ENCODE assay signal across 1 cellular context in genomic region chr14:24632761-24633160, GRCh38.
TF ChIP-seq lines count a peak whose summit lies in the region.

No MANE protein-coding gene starts in this region.

TF ChIP-seq in HepG2, 621 proteins besides CTCF, POLR2A, EP300 and RAD21:
- TF ChIP-seq NFAT5 (CRISPR knock-in tag; IDR thresholded peaks at IDR 0.05) (no peak), ZNF609 (CRISPR knock-in tag; IDR thresholded peaks at IDR 0.05; ENCODE audit: borderline replicate concordance) (no peak), ZFP1 (CRISPR knock-in tag; IDR thresholded peaks at IDR 0.05) (no peak), CHCHD3 (CRISPR knock-in tag; IDR thresholded peaks at IDR 0.05) (no peak), ZNF841 (CRISPR knock-in tag; IDR thresholded peaks at IDR 0.05; ENCODE audit: borderline replicate concordance) (no peak), SRSF1 (optimal IDR thresholded peaks at IDR 0.05; ENCODE audit: low read depth, low read length) (no peak), ATRX (CRISPR knock-in tag; IDR thresholded peaks at IDR 0.05; ENCODE audit: borderline replicate concordance) (no peak), ZSCAN30 (CRISPR knock-in tag; IDR thresholded peaks at IDR 0.05) (no peak), HHEX (CRISPR knock-in tag; IDR thresholded peaks at IDR 0.05) (no peak), GATAD2A (CRISPR knock-in tag; IDR thresholded peaks at IDR 0.05) (no peak), ZNF251 (CRISPR knock-in tag; IDR thresholded peaks at IDR 0.05) (no peak), NFIB (CRISPR knock-in tag; IDR thresholded peaks at IDR 0.05; ENCODE audit: borderline replicate concordance) (no peak)
- TF ChIP-seq, protein P1, sequence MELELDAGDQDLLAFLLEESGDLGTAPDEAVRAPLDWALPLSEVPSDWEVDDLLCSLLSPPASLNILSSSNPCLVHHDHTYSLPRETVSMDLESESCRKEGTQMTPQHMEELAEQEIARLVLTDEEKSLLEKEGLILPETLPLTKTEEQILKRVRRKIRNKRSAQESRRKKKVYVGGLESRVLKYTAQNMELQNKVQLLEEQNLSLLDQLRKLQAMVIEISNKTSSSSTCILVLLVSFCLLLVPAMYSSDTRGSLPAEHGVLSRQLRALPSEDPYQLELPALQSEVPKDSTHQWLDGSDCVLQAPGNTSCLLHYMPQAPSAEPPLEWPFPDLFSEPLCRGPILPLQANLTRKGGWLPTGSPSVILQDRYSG (CRISPR knock-in tag; IDR thresholded peaks at IDR 0.05): no peak
- TF ChIP-seq, protein P2, sequence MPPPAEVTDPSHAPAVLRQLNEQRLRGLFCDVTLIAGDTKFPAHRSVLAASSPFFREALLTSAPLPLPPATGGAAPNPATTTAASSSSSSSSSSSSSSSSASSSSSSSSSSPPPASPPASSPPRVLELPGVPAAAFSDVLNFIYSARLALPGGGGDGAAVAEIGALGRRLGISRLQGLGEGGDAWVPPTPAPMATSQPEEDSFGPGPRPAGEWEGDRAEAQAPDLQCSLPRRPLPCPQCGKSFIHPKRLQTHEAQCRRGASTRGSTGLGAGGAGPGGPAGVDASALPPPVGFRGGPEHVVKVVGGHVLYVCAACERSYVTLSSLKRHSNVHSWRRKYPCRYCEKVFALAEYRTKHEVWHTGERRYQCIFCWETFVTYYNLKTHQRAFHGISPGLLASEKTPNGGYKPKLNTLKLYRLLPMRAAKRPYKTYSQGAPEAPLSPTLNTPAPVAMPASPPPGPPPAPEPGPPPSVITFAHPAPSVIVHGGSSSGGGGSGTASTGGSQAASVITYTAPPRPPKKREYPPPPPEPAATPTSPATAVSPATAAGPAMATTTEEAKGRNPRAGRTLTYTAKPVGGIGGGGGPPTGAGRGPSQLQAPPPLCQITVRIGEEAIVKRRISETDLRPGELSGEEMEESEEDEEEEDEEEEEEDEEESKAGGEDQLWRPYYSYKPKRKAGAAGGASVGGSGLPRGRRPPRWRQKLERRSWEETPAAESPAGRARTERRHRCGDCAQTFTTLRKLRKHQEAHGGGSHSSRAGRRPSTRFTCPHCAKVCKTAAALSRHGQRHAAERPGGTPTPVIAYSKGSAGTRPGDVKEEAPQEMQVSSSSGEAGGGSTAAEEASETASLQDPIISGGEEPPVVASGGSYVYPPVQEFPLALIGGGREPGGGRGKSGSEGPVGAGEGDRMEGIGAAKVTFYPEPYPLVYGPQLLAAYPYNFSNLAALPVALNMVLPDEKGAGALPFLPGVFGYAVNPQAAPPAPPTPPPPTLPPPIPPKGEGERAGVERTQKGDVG (CRISPR knock-in tag; IDR thresholded peaks at IDR 0.05; ENCODE audit: borderline replicate concordance): no peak
- TF ChIP-seq, protein P3, sequence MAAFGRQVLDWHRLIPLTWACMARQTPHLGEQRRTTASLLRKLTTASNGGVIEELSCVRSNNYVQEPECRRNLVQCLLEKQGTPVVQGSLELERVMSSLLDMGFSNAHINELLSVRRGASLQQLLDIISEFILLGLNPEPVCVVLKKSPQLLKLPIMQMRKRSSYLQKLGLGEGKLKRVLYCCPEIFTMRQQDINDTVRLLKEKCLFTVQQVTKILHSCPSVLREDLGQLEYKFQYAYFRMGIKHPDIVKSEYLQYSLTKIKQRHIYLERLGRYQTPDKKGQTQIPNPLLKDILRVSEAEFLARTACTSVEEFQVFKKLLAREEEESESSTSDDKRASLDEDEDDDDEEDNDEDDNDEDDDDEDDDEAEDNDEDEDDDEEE (CRISPR knock-in tag; IDR thresholded peaks at IDR 0.05): no peak
